ENCODE assay signal across 8 cellular contexts in the genomic region with DNA sequence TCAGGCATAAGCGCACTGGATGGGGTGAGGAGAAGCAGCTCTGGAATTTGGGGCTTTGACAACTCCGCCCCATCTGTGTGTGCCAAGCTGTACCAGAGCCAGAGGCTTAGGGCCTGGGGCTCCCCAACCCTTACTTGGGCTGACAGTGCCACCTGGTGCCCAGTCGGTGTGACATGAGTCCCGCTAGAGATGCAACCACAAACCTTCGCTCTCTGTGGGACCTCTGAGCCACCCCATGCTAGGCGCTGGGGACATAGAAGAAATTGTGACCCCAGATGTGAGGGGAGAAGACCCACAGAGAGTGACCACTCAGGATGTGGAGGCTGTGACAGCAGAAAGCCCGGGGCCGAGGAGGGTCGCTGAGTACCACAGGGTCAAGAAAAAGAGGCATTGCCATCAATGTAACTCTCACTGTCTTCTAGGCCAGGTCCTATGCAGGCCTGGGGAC. TPM values are rescaled to one million over a fixed set of nuclear protein-coding genes. Genes with fewer than 3 reads are reported as not detected.
DNase-seq lines count a peak whose midpoint lies in the region; ATAC-seq and TF ChIP-seq lines count a peak whose summit lies in the region.

No MANE protein-coding gene starts in this region.

- intact Hi-C loops in Caco-2 (cut with micrococcal nuclease; ENCODE audit: unreplicated experiment): loop anchor here (1.0 to 2.0 kb wide), 4 partner anchors 35 to 453 kb away; a partner anchor contains a TSS
- intact Hi-C loops in adrenal gland (cut with DNase I): loop anchor here (2.0 to 10.0 kb wide), 3 partner anchors 349 to 463 kb away; no protein-coding TSS in a partner anchor
- intact Hi-C loops in left cardiac atrium (cut with DNase I): loop anchor here (1.0 to 10.0 kb wide), 4 partner anchors 251 to 453 kb away; no protein-coding TSS in a partner anchor

- BruUV-seq in Caco-2 (replicated peaks; lab: Mats Ljungman, UMichigan): no TSS peak

- 14 to 38% (median 23%) methylated on average over 8 to 9 of the region's 9 CpGs for WGBS in adrenal gland, 4 donors

- H3K4me1 Mint-ChIP-seq in Caco-2 (ENCODE audit: low read depth, unreplicated experiment): peaks cover 17% of the 10 kb centered on the region

- peak overlapping the region in 4 of 5 donors; percentile 59 to 87 (median 66) for H3K27ac ChIP-seq in adrenal gland

- CTCF ChIA-PET in Caco-2 (lab: Charles Lee): interaction anchor here (0.5 to 4.2 kb wide), 20 partner anchors 11 to 453 kb away, joined by 3 to 65 read pairs (median 4); a partner anchor contains a TSS

- H3K27me3 ChIP-seq in Caco-2 (replicated peaks; ENCODE audit: control insufficient read depth, insufficient read depth, low read length) (no peaks in the 10 kb centered on the region), MG63 (no peaks in the 10 kb centered on the region), adrenal gland (no peaks in the 10 kb centered on the region)

- no peak overlapping the region for H3K4me3 Mint-ChIP-seq in Caco-2 (ENCODE audit: unreplicated experiment)

- ATAC-seq in GM21529 (IDR thresholded peaks at IDR 0.05; ENCODE audit: unreplicated experiment) (peak; percentile 76), left cardiac atrium (peak; percentile 83 to 84), HG02970 (IDR thresholded peaks at IDR 0.05; ENCODE audit: low FRiP score, unreplicated experiment) (no peak)

- no peaks in the 10 kb centered on the region for H3K9me3 ChIP-seq in Caco-2
- H3K9me3 ChIP-seq in MG63: no peaks in the 10 kb centered on the region
- no peaks in the 10 kb centered on the region for H3K9me3 ChIP-seq in adrenal gland (replicated peaks in 1 of 3)

- peak; percentile 85 to 88 for DNase-seq in Caco-2
- DNase-seq in MG63: peak; percentile 83
- DNase-seq in T follicular helper cell (ENCODE audit: low read depth): peak; percentile 66
- peak; percentile 84 to 95 (median 93) for DNase-seq in adrenal gland
- peak; percentile 90 for DNase-seq in left cardiac atrium
- DNase-seq in retina: peak; percentile 71

- TF ChIP-seq CTCF in Caco-2 (IDR thresholded peaks at IDR 0.05; ENCODE audit: insufficient read depth in 1 of 2, low read depth in 1 of 2, low read length in 1 of 2, severe bottlenecking in 1 of 2, unreplicated experiment in 1 of 2): peak; percentile 93 to 96
- peak; percentile 72 to 96 (median 90) for TF ChIP-seq CTCF in adrenal gland (IDR thresholded peaks at IDR 0.05)

- H3K27me3 Mint-ChIP-seq in Caco-2 (ENCODE audit: insufficient read depth, unreplicated experiment): no peaks in the 10 kb centered on the region

- no peaks in the 10 kb centered on the region for H3K9me3 Mint-ChIP-seq in Caco-2 (ENCODE audit: unreplicated experiment)

- no peak overlapping the region for H3K4me3 ChIP-seq in Caco-2 (ENCODE audit: low read depth, low read length)
- H3K4me3 ChIP-seq in MG63: no peak overlapping the region
- no peak overlapping the region for H3K4me3 ChIP-seq in adrenal gland

- POLR2A ChIA-PET in Caco-2 (lab: Charles Lee): no interaction called here

- H3K36me3 ChIP-seq in Caco-2 (ENCODE audit: control insufficient read depth, insufficient read depth, low read length): no peaks in the 10 kb centered on the region
- no peaks in the 10 kb centered on the region for H3K36me3 ChIP-seq in MG63
- H3K36me3 ChIP-seq in adrenal gland (replicated peaks in 1 of 2): no peaks in the 10 kb centered on the region

- H3K36me3 Mint-ChIP-seq in Caco-2 (ENCODE audit: insufficient read depth, unreplicated experiment): no peaks in the 10 kb centered on the region

- no peak for TF ChIP-seq POLR2A in adrenal gland (IDR thresholded peaks at IDR 0.05)

- H3K27ac Mint-ChIP-seq in Caco-2 (ENCODE audit: unreplicated experiment): no peak overlapping the region

- peaks cover 28% of the 10 kb centered on the region for H3K4me1 ChIP-seq in Caco-2
- H3K4me1 ChIP-seq in adrenal gland (replicated peaks in 1 of 2): peaks cover 20 to 42% of the 10 kb centered on the region in 2 donors

RNA-seq across cellular contexts. Expression of a gene that starts 36.0 kb away (rescaled TPM):
- 27.2 and 32.7 TPM in 2 replicates for total RNA-seq in Caco-2 (2022)
- 8.2 and 18.1 TPM in 2 replicates for total RNA-seq in MG63 (2014; rRNA removed; shearing (Covaris generic); ENCODE audit: low replicate concordance)
- total RNA-seq in adrenal gland: 10 to 100 TPM; 24.5 to 67.2 (median 37.0) TPM
- polyA plus RNA-seq in adrenal gland: 10 to 100 TPM; 14.6 to 39.1 (median 21.3) TPM
- 10 to 100 TPM; 36.0 to 48.0 TPM for total RNA-seq in left cardiac atrium

RNA-seq across cellular contexts. Expression of a gene that starts 40.0 kb away (rescaled TPM):
- 10.4 and 11.4 TPM in 2 replicates for total RNA-seq in Caco-2 (2022)
- 0.15 and 1.3 TPM in 2 replicates for total RNA-seq in MG63 (2014; rRNA removed; shearing (Covaris generic); ENCODE audit: low replicate concordance)
- total RNA-seq in adrenal gland: 10 to 100 TPM in 1 of 8 donors, 1 to 10 TPM in 7; 1.8 to 51.6 (median 8.4) TPM
- 1 to 10 TPM; 1.3 to 8.7 (median 2.2) TPM for polyA plus RNA-seq in adrenal gland
- total RNA-seq in left cardiac atrium: 10 to 100 TPM; 12.0 to 16.5 TPM
